In the genomic region with DNA sequence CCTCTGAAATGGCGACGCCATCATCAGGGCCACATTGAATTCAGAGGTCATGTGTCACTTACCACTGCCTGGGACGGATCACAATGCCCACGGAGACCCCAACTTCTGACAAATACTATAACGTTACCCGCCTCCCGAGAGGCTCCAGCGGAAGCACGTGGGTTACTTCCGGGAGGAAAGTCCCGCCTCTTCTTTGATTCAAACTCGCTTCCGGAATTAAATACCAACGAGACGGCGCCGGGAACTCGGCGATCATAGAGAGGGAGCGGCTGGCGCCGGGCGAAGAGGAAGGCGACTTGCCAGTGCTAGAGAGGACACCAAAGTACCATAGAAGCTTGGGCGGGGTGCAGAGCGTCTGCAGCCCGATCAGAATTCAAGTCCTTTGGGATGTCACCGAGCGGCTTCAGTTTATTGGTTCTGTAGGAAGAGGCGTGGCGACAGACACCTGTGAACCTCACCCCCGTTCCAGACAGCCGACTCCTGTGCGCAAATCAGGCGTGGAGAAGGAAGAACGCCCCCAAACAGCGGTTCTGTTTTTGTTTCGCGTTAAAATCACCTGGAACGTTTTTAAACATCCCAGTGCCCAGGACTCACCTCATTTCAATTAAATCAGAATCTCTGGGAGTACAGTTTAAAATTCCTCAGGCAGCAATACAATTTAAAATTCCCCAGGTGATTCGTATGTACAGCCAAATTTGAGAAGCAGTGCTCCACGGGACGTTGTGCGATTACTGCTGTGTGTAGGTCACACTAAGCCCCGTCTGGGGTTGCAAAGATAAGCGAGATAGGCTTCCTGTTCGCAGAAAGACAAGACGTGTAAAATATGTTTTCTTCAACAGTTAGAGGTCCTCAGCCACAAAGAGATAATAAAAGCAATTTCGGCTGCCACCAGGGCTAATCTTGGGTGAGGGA, we compare ENCODE assay signal across 1 cellular context.
TF ChIP-seq lines count a peak whose summit lies in the region.

A gene with protein sequence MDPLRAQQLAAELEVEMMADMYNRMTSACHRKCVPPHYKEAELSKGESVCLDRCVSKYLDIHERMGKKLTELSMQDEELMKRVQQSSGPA (minus strand): TSS at position 159 of the 912 bp plus-strand sequence. CDS start 565 bp downstream, outside the sequence.

TF ChIP-seq in HEK293, 187 proteins besides CTCF, POLR2A, EP300 and RAD21 (continued from another document):
- TF ChIP-seq, protein P1, sequence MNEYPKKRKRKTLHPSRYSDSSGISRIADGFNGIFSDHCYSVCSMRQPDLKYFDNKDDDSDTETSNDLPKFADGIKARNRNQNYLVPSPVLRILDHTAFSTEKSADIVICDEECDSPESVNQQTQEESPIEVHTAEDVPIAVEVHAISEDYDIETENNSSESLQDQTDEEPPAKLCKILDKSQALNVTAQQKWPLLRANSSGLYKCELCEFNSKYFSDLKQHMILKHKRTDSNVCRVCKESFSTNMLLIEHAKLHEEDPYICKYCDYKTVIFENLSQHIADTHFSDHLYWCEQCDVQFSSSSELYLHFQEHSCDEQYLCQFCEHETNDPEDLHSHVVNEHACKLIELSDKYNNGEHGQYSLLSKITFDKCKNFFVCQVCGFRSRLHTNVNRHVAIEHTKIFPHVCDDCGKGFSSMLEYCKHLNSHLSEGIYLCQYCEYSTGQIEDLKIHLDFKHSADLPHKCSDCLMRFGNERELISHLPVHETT (tag by site-specific recombination; IDR thresholded peaks at IDR 0.05) = peak; percentile 59; the same call in 1 of the 2 replicates
- peak; percentile 83 for TF ChIP-seq SP2 (tag by site-specific recombination; IDR thresholded peaks at IDR 0.05)
- no peak for TF ChIP-seq ZNF221 (tag by site-specific recombination; IDR thresholded peaks at IDR 0.05; ENCODE audit: borderline replicate concordance)
- TF ChIP-seq SP3 (tag by site-specific recombination; IDR thresholded peaks at IDR 0.05) = peak; percentile 75
- TF ChIP-seq TRIM28 (IDR thresholded peaks at IDR 0.05; ENCODE audit: borderline replicate concordance, low read length) = peak; percentile 34; the same call in 1 of the 2 replicates
- no peak for TF ChIP-seq ZBTB7A (tag by site-specific recombination; IDR thresholded peaks at IDR 0.05; ENCODE audit: low read depth)
- peak; percentile 77; the same call in 1 of the 2 replicates for TF ChIP-seq ZNF335 (tag by site-specific recombination; conservative IDR thresholded peaks at IDR 0.05)
- TF ChIP-seq MYNN (tag by site-specific recombination; IDR thresholded peaks at IDR 0.05; ENCODE audit: borderline replicate concordance) = no peak
- TF ChIP-seq ZNF629 (tag by site-specific recombination; IDR thresholded peaks at IDR 0.05) = peak; percentile 67
- TF ChIP-seq, protein P2, sequence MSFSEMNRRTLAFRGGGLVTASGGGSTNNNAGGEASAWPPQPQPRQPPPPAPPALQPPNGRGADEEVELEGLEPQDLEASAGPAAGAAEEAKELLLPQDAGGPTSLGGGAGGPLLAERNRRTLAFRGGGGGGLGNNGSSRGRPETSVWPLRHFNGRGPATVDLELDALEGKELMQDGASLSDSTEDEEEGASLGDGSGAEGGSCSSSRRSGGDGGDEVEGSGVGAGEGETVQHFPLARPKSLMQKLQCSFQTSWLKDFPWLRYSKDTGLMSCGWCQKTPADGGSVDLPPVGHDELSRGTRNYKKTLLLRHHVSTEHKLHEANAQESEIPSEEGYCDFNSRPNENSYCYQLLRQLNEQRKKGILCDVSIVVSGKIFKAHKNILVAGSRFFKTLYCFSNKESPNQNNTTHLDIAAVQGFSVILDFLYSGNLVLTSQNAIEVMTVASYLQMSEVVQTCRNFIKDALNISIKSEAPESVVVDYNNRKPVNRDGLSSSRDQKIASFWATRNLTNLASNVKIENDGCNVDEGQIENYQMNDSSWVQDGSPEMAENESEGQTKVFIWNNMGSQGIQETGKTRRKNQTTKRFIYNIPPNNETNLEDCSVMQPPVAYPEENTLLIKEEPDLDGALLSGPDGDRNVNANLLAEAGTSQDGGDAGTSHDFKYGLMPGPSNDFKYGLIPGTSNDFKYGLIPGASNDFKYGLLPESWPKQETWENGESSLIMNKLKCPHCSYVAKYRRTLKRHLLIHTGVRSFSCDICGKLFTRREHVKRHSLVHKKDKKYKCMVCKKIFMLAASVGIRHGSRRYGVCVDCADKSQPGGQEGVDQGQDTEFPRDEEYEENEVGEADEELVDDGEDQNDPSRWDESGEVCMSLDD (tag by site-specific recombination; IDR thresholded peaks at IDR 0.05) = 0 out of 2 replicates have a peak, but pooled peaks have one; percentile 18
- TF ChIP-seq ZNF660 (tag by site-specific recombination; IDR thresholded peaks at IDR 0.05) = peak; percentile 78; the same call in 1 of the 2 replicates
- TF ChIP-seq ZSCAN30 (tag by site-specific recombination; IDR thresholded peaks at IDR 0.05) = no peak
- TF ChIP-seq, protein P3, sequence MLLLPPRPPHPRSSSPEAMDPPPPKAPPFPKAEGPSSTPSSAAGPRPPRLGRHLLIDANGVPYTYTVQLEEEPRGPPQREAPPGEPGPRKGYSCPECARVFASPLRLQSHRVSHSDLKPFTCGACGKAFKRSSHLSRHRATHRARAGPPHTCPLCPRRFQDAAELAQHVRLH (tag by site-specific recombination; IDR thresholded peaks at IDR 0.05) = 0 out of 2 replicates have a peak, but pooled peaks have one; percentile 9
- TF ChIP-seq, protein P4, sequence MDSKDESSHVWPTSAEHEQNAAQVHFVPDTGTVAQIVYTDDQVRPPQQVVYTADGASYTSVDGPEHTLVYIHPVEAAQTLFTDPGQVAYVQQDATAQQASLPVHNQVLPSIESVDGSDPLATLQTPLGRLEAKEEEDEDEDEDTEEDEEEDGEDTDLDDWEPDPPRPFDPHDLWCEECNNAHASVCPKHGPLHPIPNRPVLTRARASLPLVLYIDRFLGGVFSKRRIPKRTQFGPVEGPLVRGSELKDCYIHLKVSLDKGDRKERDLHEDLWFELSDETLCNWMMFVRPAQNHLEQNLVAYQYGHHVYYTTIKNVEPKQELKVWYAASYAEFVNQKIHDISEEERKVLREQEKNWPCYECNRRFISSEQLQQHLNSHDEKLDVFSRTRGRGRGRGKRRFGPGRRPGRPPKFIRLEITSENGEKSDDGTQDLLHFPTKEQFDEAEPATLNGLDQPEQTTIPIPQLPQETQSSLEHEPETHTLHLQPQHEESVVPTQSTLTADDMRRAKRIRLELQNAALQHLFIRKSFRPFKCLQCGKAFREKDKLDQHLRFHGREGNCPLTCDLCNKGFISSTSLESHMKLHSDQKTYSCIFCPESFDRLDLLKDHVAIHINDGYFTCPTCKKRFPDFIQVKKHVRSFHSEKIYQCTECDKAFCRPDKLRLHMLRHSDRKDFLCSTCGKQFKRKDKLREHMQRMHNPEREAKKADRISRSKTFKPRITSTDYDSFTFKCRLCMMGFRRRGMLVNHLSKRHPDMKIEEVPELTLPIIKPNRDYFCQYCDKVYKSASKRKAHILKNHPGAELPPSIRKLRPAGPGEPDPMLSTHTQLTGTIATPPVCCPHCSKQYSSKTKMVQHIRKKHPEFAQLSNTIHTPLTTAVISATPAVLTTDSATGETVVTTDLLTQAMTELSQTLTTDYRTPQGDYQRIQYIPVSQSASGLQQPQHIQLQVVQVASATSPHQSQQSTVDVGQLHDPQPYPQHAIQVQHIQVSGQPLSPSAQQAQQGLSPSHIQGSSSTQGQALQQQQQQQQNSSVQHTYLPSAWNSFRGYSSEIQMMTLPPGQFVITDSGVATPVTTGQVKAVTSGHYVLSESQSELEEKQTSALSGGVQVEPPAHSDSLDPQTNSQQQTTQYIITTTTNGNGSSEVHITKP (tag by site-specific recombination; IDR thresholded peaks at IDR 0.05) = 0 out of 2 replicates have a peak, but pooled peaks have one; percentile 17
- TF ChIP-seq, protein P5, sequence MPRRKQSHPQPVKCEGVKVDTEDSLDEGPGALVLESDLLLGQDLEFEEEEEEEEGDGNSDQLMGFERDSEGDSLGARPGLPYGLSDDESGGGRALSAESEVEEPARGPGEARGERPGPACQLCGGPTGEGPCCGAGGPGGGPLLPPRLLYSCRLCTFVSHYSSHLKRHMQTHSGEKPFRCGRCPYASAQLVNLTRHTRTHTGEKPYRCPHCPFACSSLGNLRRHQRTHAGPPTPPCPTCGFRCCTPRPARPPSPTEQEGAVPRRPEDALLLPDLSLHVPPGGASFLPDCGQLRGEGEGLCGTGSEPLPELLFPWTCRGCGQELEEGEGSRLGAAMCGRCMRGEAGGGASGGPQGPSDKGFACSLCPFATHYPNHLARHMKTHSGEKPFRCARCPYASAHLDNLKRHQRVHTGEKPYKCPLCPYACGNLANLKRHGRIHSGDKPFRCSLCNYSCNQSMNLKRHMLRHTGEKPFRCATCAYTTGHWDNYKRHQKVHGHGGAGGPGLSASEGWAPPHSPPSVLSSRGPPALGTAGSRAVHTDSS (tag by site-specific recombination; IDR thresholded peaks at IDR 0.05) = peak; percentile 44; the same call in 1 of the 2 replicates
- TF ChIP-seq ZNF785 (tag by site-specific recombination; IDR thresholded peaks at IDR 0.05) = no peak
- TF ChIP-seq ZNF24 (tag by site-specific recombination; IDR thresholded peaks at IDR 0.05) = peak; percentile 43; the same call in 1 of the 2 replicates
- TF ChIP-seq ZNF610 (tag by site-specific recombination; IDR thresholded peaks at IDR 0.05; ENCODE audit: borderline replicate concordance) = peak; percentile 76; the same call in 1 of the 2 replicates
- TF ChIP-seq TCF7L2 (IDR thresholded peaks at IDR 0.05; ENCODE audit: borderline replicate concordance, low read depth, low read length) = no peak
- TF ChIP-seq, protein P6, sequence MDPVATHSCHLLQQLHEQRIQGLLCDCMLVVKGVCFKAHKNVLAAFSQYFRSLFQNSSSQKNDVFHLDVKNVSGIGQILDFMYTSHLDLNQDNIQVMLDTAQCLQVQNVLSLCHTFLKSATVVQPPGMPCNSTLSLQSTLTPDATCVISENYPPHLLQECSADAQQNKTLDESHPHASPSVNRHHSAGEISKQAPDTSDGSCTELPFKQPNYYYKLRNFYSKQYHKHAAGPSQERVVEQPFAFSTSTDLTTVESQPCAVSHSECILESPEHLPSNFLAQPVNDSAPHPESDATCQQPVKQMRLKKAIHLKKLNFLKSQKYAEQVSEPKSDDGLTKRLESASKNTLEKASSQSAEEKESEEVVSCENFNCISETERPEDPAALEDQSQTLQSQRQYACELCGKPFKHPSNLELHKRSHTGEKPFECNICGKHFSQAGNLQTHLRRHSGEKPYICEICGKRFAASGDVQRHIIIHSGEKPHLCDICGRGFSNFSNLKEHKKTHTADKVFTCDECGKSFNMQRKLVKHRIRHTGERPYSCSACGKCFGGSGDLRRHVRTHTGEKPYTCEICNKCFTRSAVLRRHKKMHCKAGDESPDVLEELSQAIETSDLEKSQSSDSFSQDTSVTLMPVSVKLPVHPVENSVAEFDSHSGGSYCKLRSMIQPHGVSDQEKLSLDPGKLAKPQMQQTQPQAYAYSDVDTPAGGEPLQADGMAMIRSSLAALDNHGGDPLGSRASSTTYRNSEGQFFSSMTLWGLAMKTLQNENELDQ (tag by site-specific recombination; IDR thresholded peaks at IDR 0.05; ENCODE audit: low read depth) = no peak
- TF ChIP-seq ZFHX2 (tag by site-specific recombination; conservative IDR thresholded peaks at IDR 0.05) = no peak
- TF ChIP-seq KLF9 (tag by site-specific recombination; IDR thresholded peaks at IDR 0.05; ENCODE audit: low read depth) = peak; percentile 60
- peak; percentile 93 for TF ChIP-seq SCRT2 (tag by site-specific recombination; IDR thresholded peaks at IDR 0.05)
- 0 out of 2 replicates have a peak, but pooled peaks have one; percentile 47 for TF ChIP-seq KLF8 (tag by site-specific recombination; IDR thresholded peaks at IDR 0.05)
- TF ChIP-seq SP7 (tag by site-specific recombination; IDR thresholded peaks at IDR 0.05) = peak; percentile 53
- peak; percentile 86 for TF ChIP-seq KLF10 (tag by site-specific recombination; IDR thresholded peaks at IDR 0.05)
- TF ChIP-seq ZNF394 (tag by site-specific recombination; IDR thresholded peaks at IDR 0.05; ENCODE audit: borderline replicate concordance) = peak; percentile 14; the same call in 1 of the 2 replicates
- TF ChIP-seq, protein P7, sequence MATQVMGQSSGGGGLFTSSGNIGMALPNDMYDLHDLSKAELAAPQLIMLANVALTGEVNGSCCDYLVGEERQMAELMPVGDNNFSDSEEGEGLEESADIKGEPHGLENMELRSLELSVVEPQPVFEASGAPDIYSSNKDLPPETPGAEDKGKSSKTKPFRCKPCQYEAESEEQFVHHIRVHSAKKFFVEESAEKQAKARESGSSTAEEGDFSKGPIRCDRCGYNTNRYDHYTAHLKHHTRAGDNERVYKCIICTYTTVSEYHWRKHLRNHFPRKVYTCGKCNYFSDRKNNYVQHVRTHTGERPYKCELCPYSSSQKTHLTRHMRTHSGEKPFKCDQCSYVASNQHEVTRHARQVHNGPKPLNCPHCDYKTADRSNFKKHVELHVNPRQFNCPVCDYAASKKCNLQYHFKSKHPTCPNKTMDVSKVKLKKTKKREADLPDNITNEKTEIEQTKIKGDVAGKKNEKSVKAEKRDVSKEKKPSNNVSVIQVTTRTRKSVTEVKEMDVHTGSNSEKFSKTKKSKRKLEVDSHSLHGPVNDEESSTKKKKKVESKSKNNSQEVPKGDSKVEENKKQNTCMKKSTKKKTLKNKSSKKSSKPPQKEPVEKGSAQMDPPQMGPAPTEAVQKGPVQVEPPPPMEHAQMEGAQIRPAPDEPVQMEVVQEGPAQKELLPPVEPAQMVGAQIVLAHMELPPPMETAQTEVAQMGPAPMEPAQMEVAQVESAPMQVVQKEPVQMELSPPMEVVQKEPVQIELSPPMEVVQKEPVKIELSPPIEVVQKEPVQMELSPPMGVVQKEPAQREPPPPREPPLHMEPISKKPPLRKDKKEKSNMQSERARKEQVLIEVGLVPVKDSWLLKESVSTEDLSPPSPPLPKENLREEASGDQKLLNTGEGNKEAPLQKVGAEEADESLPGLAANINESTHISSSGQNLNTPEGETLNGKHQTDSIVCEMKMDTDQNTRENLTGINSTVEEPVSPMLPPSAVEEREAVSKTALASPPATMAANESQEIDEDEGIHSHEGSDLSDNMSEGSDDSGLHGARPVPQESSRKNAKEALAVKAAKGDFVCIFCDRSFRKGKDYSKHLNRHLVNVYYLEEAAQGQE (tag by site-specific recombination; IDR thresholded peaks at IDR 0.05) = no peak
